In the genomic region with DNA sequence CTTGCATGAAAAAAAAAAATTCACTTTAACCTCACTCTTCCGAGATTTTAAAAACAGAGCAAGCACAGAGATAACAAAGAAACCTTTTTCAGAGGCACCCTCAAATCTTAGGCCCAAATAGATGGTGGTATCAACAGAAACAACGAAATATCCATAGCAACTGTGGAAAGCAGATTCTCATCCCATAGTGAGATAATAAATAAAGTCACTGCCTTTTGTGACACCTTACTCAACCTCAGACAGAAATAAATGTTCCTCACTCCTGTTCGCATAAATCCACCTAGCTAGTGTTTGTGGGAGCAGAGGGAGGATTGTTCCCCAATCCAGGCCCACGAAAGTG, we compare ENCODE assay signal across 10 cellular contexts.
DNase-seq lines count a peak whose midpoint lies in the region; ATAC-seq and TF ChIP-seq lines count a peak whose summit lies in the region.
"Had no signal": no experiment of that assay in that cellular context is flagged by ENCODE, and none has a peak within 500 bp of the region (broad histone marks: within the 10 kb centered on the region; RNA-seq: fewer than 3 reads in every experiment).

No MANE protein-coding gene starts in this region.

- H3K4me1 ChIP-seq in BLaER1 (peaks cover 99% of the 10 kb centered on the region), Panc1 (ENCODE audit: control insufficient read depth, insufficient read depth, low read length) (peaks cover 40% of the 10 kb centered on the region), esophagus squamous epithelium (peaks cover 0 to 49% (median 35%) of the 10 kb centered on the region in 3 donors), rectal smooth muscle tissue (ENCODE audit: control insufficient read depth, insufficient read depth, low read length) (peaks cover 56% of the 10 kb centered on the region)

- H3K36me3 Mint-ChIP-seq in activated CD4-positive, alpha-beta memory T cell treated with anti-CD3 and anti-CD28 coated beads, Interleukin-2, amount 10 ng/mL, durations not matched to agents 7 days and 5 days (ENCODE audit: low read depth): no peaks in the 10 kb centered on the region

- no peaks in the 10 kb centered on the region for H3K9me3 Mint-ChIP-seq in activated CD4-positive, alpha-beta memory T cell treated with anti-CD3 and anti-CD28 coated beads, Interleukin-2, amount 10 ng/mL, durations not matched to agents 7 days and 5 days

- no peaks in the 10 kb centered on the region for H3K27me3 Mint-ChIP-seq in activated CD4-positive, alpha-beta memory T cell treated with anti-CD3 and anti-CD28 coated beads, Interleukin-2, amount 10 ng/mL, durations not matched to agents 7 days and 5 days

- intact Hi-C loops in Panc1 (cut with micrococcal nuclease; ENCODE audit: unreplicated experiment): no loop called here
- intact Hi-C loops in esophagus squamous epithelium (cut with DNase I): no loop called here

- H4K20me1 ChIP-seq in BLaER1: no peaks in the 10 kb centered on the region

- in situ Hi-C loops in Panc1 (cut with HindIII; ENCODE audit: low pct_unique_long_range_greater_than_20kb, low sequenced_read_pairs): no loop called here

- WGBS in esophagus squamous epithelium, 2 donors: 74 to 91% methylated on average over 4 of the region's 4 CpGs

- no peak overlapping the region for H3K27ac Mint-ChIP-seq in activated CD4-positive, alpha-beta memory T cell treated with anti-CD3 and anti-CD28 coated beads, Interleukin-2, amount 10 ng/mL, durations not matched to agents 7 days and 5 days

- H3K4me1 Mint-ChIP-seq in activated CD4-positive, alpha-beta memory T cell treated with anti-CD3 and anti-CD28 coated beads, Interleukin-2, amount 10 ng/mL, durations not matched to agents 7 days and 5 days: peaks cover 3% of the 10 kb centered on the region

- no peak for ATAC-seq in Panc1
- no peak for ATAC-seq in HG03439 (IDR thresholded peaks at IDR 0.05; ENCODE audit: unreplicated experiment)

- H3K27me3 ChIP-seq in BLaER1 (no peaks in the 10 kb centered on the region), Panc1 (ENCODE audit: control insufficient read depth, insufficient read depth, low read length) (no peaks in the 10 kb centered on the region), esophagus squamous epithelium (no peaks in the 10 kb centered on the region), rectal smooth muscle tissue (ENCODE audit: control insufficient read depth, insufficient read depth, low read length) (no peaks in the 10 kb centered on the region)

- H3K4me2 ChIP-seq in BLaER1: peak overlapping the region; percentile 95

- no peak overlapping the region for H3K4me3 Mint-ChIP-seq in activated CD4-positive, alpha-beta memory T cell treated with anti-CD3 and anti-CD28 coated beads, Interleukin-2, amount 10 ng/mL, durations not matched to agents 7 days and 5 days

- DNase-seq in Panc1 (ENCODE audit: low read depth, low spot score) (no peak), esophagus squamous epithelium (lab: John Stamatoyannopoulos, UW) (no peak), retina (no peak), activated gamma-delta T cell treated with Interleukin-2 at 50 U/mL for 16 hours (no peak)
- no peak for DNase-seq in activated CD4-positive, alpha-beta memory T cell treated with anti-CD3 and anti-CD28 coated beads, Interleukin-2, amount 10 ng/mL, durations not matched to agents 7 days and 5 days
- DNase-seq: activated CD4-positive, CD25-positive, alpha-beta regulatory T cell treated with anti-CD3 and anti-CD28 coated beads, Interleukin-2, amount 50 U/mL, for 72 hours; RPMI8226 had no signal

- POLR2A ChIA-PET in Panc1 (lab: Charles Lee): no interaction called here
- POLR2A ChIA-PET in activated CD4-positive, alpha-beta memory T cell treated with anti-CD3 and anti-CD28 coated beads, Interleukin-2, amount 10 ng/mL, durations not matched to agents 7 days and 5 days (lab: Charles Lee): no interaction called here

- no peaks in the 10 kb centered on the region for H3K9me3 ChIP-seq in BLaER1
- H3K9me3 ChIP-seq in Panc1 (ENCODE audit: control insufficient read depth, insufficient read depth, low read depth, low read length): no peaks in the 10 kb centered on the region
- H3K9me3 ChIP-seq in esophagus squamous epithelium: no peaks in the 10 kb centered on the region

- H3K4me3 ChIP-seq in BLaER1 (peak overlapping the region; percentile 56), Panc1 (ENCODE audit: low read depth in 2 of 2, low read length in 2 of 2) (no peak overlapping the region), esophagus squamous epithelium (no peak overlapping the region), rectal smooth muscle tissue (ENCODE audit: low read length) (no peak overlapping the region)

- H3K36me3 ChIP-seq in BLaER1 (no peaks in the 10 kb centered on the region), Panc1 (ENCODE audit: control insufficient read depth, insufficient read depth, low read length) (no peaks in the 10 kb centered on the region), esophagus squamous epithelium (no peaks in the 10 kb centered on the region), rectal smooth muscle tissue (ENCODE audit: control insufficient read depth, insufficient read depth, low read length) (no peaks in the 10 kb centered on the region)

- TF ChIP-seq CTCF in Panc1 (IDR thresholded peaks at IDR 0.05) (no peak), esophagus squamous epithelium (IDR thresholded peaks at IDR 0.05) (no peak)

- H3K27ac ChIP-seq in BLaER1 (peak overlapping the region; percentile 90), Panc1 (ENCODE audit: low read length) (peak overlapping the region; percentile 90), esophagus squamous epithelium (peak overlapping the region in 3 of 4 donors; percentile 81 to 93 (median 85)), rectal smooth muscle tissue (ENCODE audit: low read depth, low read length) (peak overlapping the region; percentile 97)

- H3K9ac ChIP-seq in BLaER1 (peak overlapping the region; percentile 80), rectal smooth muscle tissue (ENCODE audit: low read length) (no peak overlapping the region)

- CTCF ChIA-PET in Panc1 (lab: Charles Lee): no interaction called here
- CTCF ChIA-PET in activated CD4-positive, alpha-beta memory T cell treated with anti-CD3 and anti-CD28 coated beads, Interleukin-2, amount 10 ng/mL, durations not matched to agents 7 days and 5 days (lab: Charles Lee): no interaction called here

- BruUV-seq in Panc1 (replicated peaks; lab: Mats Ljungman, UMichigan): no TSS peak

- TF ChIP-seq POLR2A in esophagus squamous epithelium (IDR thresholded peaks at IDR 0.05): no peak
